Comparison of ENCODE assay signal across 1 cellular context in the genomic region with DNA sequence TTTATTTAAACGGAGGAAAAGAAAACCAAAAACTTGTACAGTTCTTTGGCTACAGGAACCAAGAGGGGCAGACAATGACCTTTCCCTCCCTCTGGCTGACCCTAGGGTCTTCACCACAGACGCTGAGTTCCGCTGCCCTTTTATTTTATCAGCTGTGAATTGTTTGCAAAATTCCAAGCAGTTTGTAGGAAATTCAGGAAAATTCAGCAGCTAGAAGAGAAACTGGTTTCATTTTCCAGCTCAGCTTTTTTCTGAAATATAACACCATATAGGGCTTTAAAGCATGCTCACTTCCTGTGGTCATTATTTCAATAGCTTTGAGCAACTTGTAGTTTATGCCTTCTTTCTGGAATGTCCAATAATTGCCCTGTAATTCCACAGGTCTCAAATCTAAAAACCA.
TF ChIP-seq lines count a peak whose summit lies in the region.

No MANE protein-coding gene starts in this region.

TF ChIP-seq in IMR-90, 13 proteins besides CTCF, POLR2A, EP300 and RAD21:
- TF ChIP-seq MXI1 (IDR thresholded peaks at IDR 0.05; ENCODE audit: borderline replicate concordance, low read depth, low read length) (no peak), SMC3 (IDR thresholded peaks at IDR 0.05; ENCODE audit: low read depth, low read length) (no peak), NFE2L2 (IDR thresholded peaks at IDR 0.05; ENCODE audit: low read depth, low read length) (no peak), MAZ (IDR thresholded peaks at IDR 0.05; ENCODE audit: borderline replicate concordance, low read depth, low read length) (no peak), FOS (IDR thresholded peaks at IDR 0.05; ENCODE audit: low read depth, low read length) (no peak), RCOR1 (IDR thresholded peaks at IDR 0.05; ENCODE audit: insufficient replicate concordance, low read length) (no peak), BHLHE40 (IDR thresholded peaks at IDR 0.05; ENCODE audit: low read depth, low read length) (no peak), CHD1 (IDR thresholded peaks at IDR 0.05; ENCODE audit: low read depth, low read length) (no peak), CEBPB (IDR thresholded peaks at IDR 0.05; ENCODE audit: low read depth, low read length) (no peak), MAFK (IDR thresholded peaks at IDR 0.05; ENCODE audit: low read depth, low read length) (no peak), RFX5 (IDR thresholded peaks at IDR 0.05; ENCODE audit: low read depth, low read length) (no peak)
- TF ChIP-seq, protein P1, sequence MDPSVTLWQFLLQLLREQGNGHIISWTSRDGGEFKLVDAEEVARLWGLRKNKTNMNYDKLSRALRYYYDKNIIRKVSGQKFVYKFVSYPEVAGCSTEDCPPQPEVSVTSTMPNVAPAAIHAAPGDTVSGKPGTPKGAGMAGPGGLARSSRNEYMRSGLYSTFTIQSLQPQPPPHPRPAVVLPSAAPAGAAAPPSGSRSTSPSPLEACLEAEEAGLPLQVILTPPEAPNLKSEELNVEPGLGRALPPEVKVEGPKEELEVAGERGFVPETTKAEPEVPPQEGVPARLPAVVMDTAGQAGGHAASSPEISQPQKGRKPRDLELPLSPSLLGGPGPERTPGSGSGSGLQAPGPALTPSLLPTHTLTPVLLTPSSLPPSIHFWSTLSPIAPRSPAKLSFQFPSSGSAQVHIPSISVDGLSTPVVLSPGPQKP (IDR thresholded peaks at IDR 0.05; ENCODE audit: borderline replicate concordance, low read depth, low read length) = no peak
- TF ChIP-seq, protein P2, sequence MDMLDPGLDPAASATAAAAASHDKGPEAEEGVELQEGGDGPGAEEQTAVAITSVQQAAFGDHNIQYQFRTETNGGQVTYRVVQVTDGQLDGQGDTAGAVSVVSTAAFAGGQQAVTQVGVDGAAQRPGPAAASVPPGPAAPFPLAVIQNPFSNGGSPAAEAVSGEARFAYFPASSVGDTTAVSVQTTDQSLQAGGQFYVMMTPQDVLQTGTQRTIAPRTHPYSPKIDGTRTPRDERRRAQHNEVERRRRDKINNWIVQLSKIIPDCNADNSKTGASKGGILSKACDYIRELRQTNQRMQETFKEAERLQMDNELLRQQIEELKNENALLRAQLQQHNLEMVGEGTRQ (IDR thresholded peaks at IDR 0.05; ENCODE audit: low read depth, low read length) = no peak
